Comparison of ENCODE assay signal across 2 cellular contexts in the genomic region with DNA sequence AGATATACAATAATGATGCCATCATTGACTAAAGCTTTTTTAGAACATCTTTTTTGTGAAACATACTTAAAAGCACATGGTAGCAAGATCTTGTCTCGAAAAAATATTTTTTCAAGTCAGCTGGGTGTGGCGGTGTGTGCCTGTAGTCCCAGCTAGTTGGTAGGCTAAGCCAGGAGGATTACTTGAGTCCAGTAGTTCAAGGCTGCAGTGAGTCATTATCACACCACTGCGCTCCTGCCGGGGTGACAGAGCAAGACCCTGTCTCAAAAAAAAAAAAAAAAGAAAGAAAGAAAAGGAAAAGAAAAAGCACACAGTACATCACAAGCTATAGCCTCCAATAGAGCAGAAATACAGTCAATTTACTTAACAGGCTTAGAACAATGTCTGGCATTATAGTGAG.
TF ChIP-seq lines count a peak whose summit lies in the region.

No MANE protein-coding gene starts in this region.

TF ChIP-seq in HepG2, 621 proteins besides CTCF, POLR2A, EP300 and RAD21:
- TF ChIP-seq PITX1 (CRISPR knock-in tag; IDR thresholded peaks at IDR 0.05) (peak; percentile 38; the same call in 1 of the 2 replicates), ZNF557 (CRISPR knock-in tag; IDR thresholded peaks at IDR 0.05) (no peak), FOSL2 (CRISPR knock-in tag; IDR thresholded peaks at IDR 0.05) (peak; percentile 77), ZNF784 (CRISPR knock-in tag; IDR thresholded peaks at IDR 0.05; ENCODE audit: borderline replicate concordance) (no peak), CHCHD3 (CRISPR knock-in tag; IDR thresholded peaks at IDR 0.05) (no peak), ZNF510 (CRISPR knock-in tag; IDR thresholded peaks at IDR 0.05; ENCODE audit: low read depth) (no peak)
TF ChIP-seq in HepG2: peak in this region for 2.

TF ChIP-seq in K562, 482 proteins besides CTCF, POLR2A, EP300 and RAD21:
- TF ChIP-seq THRAP3 (IDR thresholded peaks at IDR 0.05; ENCODE audit: borderline replicate concordance) (no peak), SAFB2 (IDR thresholded peaks at IDR 0.05; ENCODE audit: borderline replicate concordance, low read depth, low read length, severe bottlenecking) (no peak), JUND (IDR thresholded peaks at IDR 0.05; ENCODE audit: borderline replicate concordance, low read depth, low read length) (peak; percentile 79), JUND (tag; IDR thresholded peaks at IDR 0.05; ENCODE audit: borderline replicate concordance, low read depth, low read length) (peak; percentile 57; the same call in 1 of the 3 replicates), EHMT2 (IDR thresholded peaks at IDR 0.05) (peak; percentile 59), C11orf30 (IDR thresholded peaks at IDR 0.05; ENCODE audit: low read depth) (no peak), ARNT (IDR thresholded peaks at IDR 0.05) (peak in 1 of 2 experiments; percentile 18; a peak in 1 of 4 replicates), ARID1B (IDR thresholded peaks at IDR 0.05) (peak; percentile 41), SMARCE1 (IDR thresholded peaks at IDR 0.05) (peak; percentile 71; the same call in 1 of the 2 replicates), TAF9B (IDR thresholded peaks at IDR 0.05; ENCODE audit: partially characterized antibody) (peak; percentile 25), CBFA2T3 (IDR thresholded peaks at IDR 0.05) (0 out of 2 replicates have a peak, but pooled peaks have one; percentile 7), ZNF384 (IDR thresholded peaks at IDR 0.05; ENCODE audit: low read depth, low read length) (peak; percentile 91), GATA2 (CRISPR knock-in tag; IDR thresholded peaks at IDR 0.05) (no peak), SMARCC2 (IDR thresholded peaks at IDR 0.05; ENCODE audit: low read depth) (0 out of 2 replicates have a peak, but pooled peaks have one; percentile 22), FOSL1 (tag; conservative IDR thresholded peaks at IDR 0.05) (peak; percentile 81), CC2D1A (IDR thresholded peaks at IDR 0.05) (peak; percentile 39; the same call in 1 of the 2 replicates), NFE2L1 (tag; IDR thresholded peaks at IDR 0.05; ENCODE audit: borderline replicate concordance, low read depth) (no peak), EP400 (IDR thresholded peaks at IDR 0.05) (peak; percentile 24; the same call in 1 of the 2 replicates), DPF2 (IDR thresholded peaks at IDR 0.05) (peak; percentile 82), SMARCA4 (IDR thresholded peaks at IDR 0.05) (peak; percentile 75)
- TF ChIP-seq, protein P1, sequence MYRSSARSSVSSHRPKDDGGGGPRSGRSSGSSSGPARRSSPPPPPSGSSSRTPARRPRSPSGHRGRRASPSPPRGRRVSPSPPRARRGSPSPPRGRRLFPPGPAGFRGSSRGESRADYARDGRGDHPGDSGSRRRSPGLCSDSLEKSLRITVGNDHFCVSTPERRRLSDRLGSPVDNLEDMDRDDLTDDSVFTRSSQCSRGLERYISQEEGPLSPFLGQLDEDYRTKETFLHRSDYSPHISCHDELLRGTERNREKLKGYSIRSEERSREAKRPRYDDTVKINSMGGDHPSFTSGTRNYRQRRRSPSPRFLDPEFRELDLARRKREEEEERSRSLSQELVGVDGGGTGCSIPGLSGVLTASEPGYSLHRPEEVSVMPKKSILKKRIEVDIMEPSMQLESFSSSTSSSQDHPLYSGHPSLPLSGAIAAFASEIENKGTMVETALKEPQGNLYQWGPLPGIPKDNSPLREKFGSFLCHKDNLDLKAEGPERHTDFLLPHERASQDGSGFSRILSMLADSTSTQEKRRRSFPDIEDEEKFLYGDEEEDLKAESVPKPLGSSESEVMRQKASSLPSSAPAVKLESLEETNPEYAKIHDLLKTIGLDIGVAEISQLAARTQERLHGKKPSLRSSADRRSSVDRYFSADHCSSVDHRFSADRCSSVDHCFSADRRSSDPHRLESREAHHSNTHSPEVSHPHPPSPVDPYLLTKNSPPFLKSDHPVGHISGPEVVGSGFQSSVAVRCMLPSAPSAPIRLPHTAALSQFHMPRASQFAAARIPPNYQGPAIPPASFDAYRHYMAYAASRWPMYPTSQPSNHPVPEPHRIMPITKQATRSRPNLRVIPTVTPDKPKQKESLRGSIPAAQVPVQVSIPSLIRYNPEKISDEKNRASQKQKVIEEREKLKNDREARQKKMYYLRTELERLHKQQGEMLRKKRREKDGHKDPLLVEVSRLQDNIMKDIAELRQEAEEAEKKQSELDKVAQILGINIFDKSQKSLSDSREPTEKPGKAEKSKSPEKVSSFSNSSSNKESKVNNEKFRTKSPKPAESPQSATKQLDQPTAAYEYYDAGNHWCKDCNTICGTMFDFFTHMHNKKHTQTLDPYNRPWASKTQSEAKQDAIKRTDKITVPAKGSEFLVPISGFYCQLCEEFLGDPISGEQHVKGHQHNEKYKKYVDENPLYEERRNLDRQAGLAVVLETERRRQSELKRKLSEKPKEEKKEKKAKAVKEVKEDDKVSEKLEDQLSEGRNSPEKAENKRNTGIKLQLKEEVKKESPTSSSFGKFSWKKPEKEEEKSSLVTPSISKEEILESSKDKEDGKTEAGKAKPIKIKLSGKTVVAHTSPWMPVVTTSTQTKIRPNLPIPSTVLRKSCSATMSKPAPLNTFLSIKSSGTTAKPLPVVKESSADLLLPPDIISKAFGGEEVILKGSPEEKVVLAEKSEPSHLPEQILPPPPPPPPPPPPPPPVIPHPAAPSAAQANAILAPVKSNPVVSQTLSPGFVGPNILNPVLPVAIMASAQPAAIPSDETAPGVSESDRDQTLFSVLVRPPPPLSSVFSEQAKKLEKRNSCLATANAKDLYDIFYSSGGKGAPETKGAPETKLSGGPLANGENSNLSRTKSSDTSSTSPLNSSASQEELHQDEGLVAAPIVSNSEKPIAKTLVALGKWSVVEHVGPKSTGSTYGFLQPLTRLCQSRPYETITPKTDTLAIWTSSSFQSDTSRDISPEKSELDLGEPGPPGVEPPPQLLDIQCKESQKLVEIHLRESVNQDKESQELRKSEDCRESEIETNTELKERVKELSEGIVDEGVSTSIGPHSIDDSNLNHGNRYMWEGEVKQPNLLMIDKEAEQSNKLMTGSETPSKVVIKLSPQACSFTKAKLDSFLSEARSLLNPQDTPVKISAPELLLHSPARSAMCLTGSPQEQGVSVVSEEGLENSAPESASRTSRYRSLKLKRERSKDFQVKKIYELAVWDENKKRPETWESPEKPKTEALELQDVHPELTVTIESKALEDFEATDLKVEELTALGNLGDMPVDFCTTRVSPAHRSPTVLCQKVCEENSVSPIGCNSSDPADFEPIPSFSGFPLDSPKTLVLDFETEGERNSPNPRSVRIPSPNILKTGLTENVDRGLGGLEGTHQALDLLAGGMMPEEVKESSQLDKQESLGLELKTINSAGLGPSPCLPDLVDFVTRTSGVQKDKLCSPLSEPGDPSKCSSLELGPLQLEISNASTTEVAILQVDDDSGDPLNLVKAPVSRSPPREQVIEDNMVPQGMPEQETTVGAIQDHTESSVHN (IDR thresholded peaks at IDR 0.05; ENCODE audit: borderline replicate concordance in 1 of 2, low read depth in 1 of 2), result no peak
- TF ChIP-seq, protein P2, sequence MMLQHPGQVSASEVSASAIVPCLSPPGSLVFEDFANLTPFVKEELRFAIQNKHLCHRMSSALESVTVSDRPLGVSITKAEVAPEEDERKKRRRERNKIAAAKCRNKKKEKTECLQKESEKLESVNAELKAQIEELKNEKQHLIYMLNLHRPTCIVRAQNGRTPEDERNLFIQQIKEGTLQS (IDR thresholded peaks at IDR 0.05), result peak; percentile 68
- TF ChIP-seq, protein P2 (CRISPR knock-in tag; conservative IDR thresholded peaks at IDR 0.05), result no peak
- TF ChIP-seq, protein P3, sequence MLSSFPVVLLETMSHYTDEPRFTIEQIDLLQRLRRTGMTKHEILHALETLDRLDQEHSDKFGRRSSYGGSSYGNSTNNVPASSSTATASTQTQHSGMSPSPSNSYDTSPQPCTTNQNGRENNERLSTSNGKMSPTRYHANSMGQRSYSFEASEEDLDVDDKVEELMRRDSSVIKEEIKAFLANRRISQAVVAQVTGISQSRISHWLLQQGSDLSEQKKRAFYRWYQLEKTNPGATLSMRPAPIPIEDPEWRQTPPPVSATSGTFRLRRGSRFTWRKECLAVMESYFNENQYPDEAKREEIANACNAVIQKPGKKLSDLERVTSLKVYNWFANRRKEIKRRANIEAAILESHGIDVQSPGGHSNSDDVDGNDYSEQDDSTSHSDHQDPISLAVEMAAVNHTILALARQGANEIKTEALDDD (IDR thresholded peaks at IDR 0.05), result peak; percentile 92
- TF ChIP-seq, protein P4, sequence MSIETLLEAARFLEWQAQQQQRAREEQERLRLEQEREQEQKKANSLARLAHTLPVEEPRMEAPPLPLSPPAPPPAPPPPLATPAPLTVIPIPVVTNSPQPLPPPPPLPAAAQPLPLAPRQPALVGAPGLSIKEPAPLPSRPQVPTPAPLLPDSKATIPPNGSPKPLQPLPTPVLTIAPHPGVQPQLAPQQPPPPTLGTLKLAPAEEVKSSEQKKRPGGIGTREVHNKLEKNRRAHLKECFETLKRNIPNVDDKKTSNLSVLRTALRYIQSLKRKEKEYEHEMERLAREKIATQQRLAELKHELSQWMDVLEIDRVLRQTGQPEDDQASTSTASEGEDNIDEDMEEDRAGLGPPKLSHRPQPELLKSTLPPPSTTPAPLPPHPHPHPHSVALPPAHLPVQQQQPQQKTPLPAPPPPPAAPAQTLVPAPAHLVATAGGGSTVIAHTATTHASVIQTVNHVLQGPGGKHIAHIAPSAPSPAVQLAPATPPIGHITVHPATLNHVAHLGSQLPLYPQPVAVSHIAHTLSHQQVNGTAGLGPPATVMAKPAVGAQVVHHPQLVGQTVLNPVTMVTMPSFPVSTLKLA (conservative IDR thresholded peaks at IDR 0.05), result peak in 1 of 2 experiments; percentile 41; a peak in 1 of 4 replicates
- TF ChIP-seq, protein P5, sequence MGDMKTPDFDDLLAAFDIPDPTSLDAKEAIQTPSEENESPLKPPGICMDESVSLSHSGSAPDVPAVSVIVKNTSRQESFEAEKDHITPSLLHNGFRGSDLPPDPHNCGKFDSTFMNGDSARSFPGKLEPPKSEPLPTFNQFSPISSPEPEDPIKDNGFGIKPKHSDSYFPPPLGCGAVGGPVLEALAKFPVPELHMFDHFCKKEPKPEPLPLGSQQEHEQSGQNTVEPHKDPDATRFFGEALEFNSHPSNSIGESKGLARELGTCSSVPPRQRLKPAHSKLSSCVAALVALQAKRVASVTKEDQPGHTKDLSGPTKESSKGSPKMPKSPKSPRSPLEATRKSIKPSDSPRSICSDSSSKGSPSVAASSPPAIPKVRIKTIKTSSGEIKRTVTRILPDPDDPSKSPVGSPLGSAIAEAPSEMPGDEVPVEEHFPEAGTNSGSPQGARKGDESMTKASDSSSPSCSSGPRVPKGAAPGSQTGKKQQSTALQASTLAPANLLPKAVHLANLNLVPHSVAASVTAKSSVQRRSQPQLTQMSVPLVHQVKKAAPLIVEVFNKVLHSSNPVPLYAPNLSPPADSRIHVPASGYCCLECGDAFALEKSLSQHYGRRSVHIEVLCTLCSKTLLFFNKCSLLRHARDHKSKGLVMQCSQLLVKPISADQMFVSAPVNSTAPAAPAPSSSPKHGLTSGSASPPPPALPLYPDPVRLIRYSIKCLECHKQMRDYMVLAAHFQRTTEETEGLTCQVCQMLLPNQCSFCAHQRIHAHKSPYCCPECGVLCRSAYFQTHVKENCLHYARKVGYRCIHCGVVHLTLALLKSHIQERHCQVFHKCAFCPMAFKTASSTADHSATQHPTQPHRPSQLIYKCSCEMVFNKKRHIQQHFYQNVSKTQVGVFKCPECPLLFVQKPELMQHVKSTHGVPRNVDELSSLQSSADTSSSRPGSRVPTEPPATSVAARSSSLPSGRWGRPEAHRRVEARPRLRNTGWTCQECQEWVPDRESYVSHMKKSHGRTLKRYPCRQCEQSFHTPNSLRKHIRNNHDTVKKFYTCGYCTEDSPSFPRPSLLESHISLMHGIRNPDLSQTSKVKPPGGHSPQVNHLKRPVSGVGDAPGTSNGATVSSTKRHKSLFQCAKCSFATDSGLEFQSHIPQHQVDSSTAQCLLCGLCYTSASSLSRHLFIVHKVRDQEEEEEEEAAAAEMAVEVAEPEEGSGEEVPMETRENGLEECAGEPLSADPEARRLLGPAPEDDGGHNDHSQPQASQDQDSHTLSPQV (IDR thresholded peaks at IDR 0.05), result peak; percentile 49
- TF ChIP-seq, protein P6, sequence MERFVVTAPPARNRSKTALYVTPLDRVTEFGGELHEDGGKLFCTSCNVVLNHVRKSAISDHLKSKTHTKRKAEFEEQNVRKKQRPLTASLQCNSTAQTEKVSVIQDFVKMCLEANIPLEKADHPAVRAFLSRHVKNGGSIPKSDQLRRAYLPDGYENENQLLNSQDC (CRISPR knock-in tag; IDR thresholded peaks at IDR 0.05), result no peak
